ENCODE assay signal across 8 cellular contexts in genomic region chr1:231421971-231422797, GRCh38. TPM values are rescaled to one million over a fixed set of nuclear protein-coding genes. Genes with fewer than 3 reads are reported as not detected.
DNase-seq lines count a peak whose midpoint lies in the region; TF ChIP-seq lines count a peak whose summit lies in the region.

TSS of gene EGLN1 (minus strand) at chr1:231422287. CDS start at chr1:231421888, 399 bp downstream.

- TF ChIP-seq CTCF in neutrophil (IDR thresholded peaks at IDR 0.05) (peak; percentile 74), subcutaneous adipose tissue (IDR thresholded peaks at IDR 0.05; ENCODE audit: low read depth) (no peak)

- DNase-seq in GF-D8 (lab: John Stamatoyannopoulos, UW) (peak; percentile 72), HAP-1 (ENCODE audit: low spot score in 2 of 2) (peak; percentile 72 to 86), MG63 (peak; percentile 91), SJSA1 (ENCODE audit: low read depth in 1 of 2, low spot score in 2 of 2) (peak; percentile 73 to 85), foreskin melanocyte (peak; percentile 67)
- DNase-seq in activated naive CD4-positive, alpha-beta T cell (lab: John Stamatoyannopoulos, UW): peak; percentile 42 to 82 (median 58)

- H3K4me1 ChIP-seq in HAP-1 (peaks cover 22% of the 10 kb centered on the region), SJSA1 (replicated peaks) (peaks cover 36% of the 10 kb centered on the region), neutrophil (ENCODE audit: control insufficient read depth in 1 of 2, insufficient read depth in 1 of 2, low read depth in 1 of 2, low read length in 1 of 2) (peaks cover 23 to 34% of the 10 kb centered on the region in 2 experiments)

- H3K27me3 ChIP-seq in HAP-1 (ENCODE audit: low read depth) (no peaks in the 10 kb centered on the region), MG63 (no peaks in the 10 kb centered on the region), SJSA1 (replicated peaks) (no peaks in the 10 kb centered on the region), neutrophil (peaks cover 38% of the 10 kb centered on the region)

- no peaks in the 10 kb centered on the region for H3K9me3 ChIP-seq in HAP-1
- H3K9me3 ChIP-seq in MG63: no peaks in the 10 kb centered on the region
- H3K9me3 ChIP-seq in SJSA1 (replicated peaks): no peaks in the 10 kb centered on the region
- H3K9me3 ChIP-seq in neutrophil: no peaks in the 10 kb centered on the region

- H3K4me3 ChIP-seq in HAP-1: peak within 1 kb of the TSS; percentile 62
- peak within 1 kb of the TSS; percentile 65 for H3K4me3 ChIP-seq in MG63
- H3K4me3 ChIP-seq in SJSA1: peak within 1 kb of the TSS; percentile 96
- H3K4me3 ChIP-seq in neutrophil (ENCODE audit: low read depth in 1 of 2, low read length in 1 of 2): peak within 1 kb of the TSS; percentile 78 to 83

- H3K36me3 ChIP-seq in HAP-1 (replicated peaks) (no peaks in the 10 kb centered on the region), MG63 (peaks cover 14% of the 10 kb centered on the region), SJSA1 (peaks cover 23% of the 10 kb centered on the region), neutrophil (no peaks in the 10 kb centered on the region)

- in situ Hi-C loops in HAP-1 (cut with MboI; ENCODE audit: low sequenced_read_pairs): no loop called here

- H3K27ac ChIP-seq in SJSA1 (peak within 1 kb of the TSS; percentile 84), neutrophil (peak within 1 kb of the TSS; percentile 92)

RNA-seq across cellular contexts. Expression of gene EGLN1, which starts in this region (rescaled TPM):
- 32.7 and 37.4 TPM in 2 replicates for total RNA-seq in MG63 (2014; rRNA removed; shearing (Covaris generic); ENCODE audit: low replicate concordance)
- 16.9 and 22.2 TPM in 2 replicates for total RNA-seq in SJSA1 (2014; rRNA removed; shearing (Covaris generic))
- total RNA-seq in subcutaneous adipose tissue: 10 to 100 TPM; 30.9 to 50.2 (median 46.5) TPM

Comparison
In these comparisons a context has a peak if more than half of its experiments do, and no peak if none do; other contexts are left out.
1. Peak in every context shown above with its lines: DNase-seq, H3K4me3 ChIP-seq and H3K27ac ChIP-seq.